27 cellular contexts compared by ENCODE assay signal in genomic region chr14:59768855-59769254, GRCh38.
"Had no signal": no experiment of that assay in that cellular context is flagged by ENCODE, and none has a peak within 500 bp of the region (broad histone marks: within the 10 kb centered on the region; RNA-seq: fewer than 3 reads in every experiment).

No MANE protein-coding gene starts in this region.

- H3K4me1 ChIP-seq: body of pancreas, prostate gland, upper lobe of left lung had no signal

- H3K36me3 ChIP-seq: ovary, prostate gland, spleen, thoracic aorta, upper lobe of left lung had no signal

- H3K9me3 Mint-ChIP-seq: activated CD4-positive, alpha-beta memory T cell treated with anti-CD3 and anti-CD28 coated beads for 36 hours; activated naive CD8-positive, alpha-beta T cell treated with anti-CD3 and anti-CD28 coated beads for 36 hours; T-helper 1 cell treated with Interleukin-12 subunit alpha and Interleukin-12 subunit beta and Interleukin-4 antibody, amounts not matched to agents 30 μg/mL and 1 μg/mL, for 36 hours had no signal

- H3K9me3 ChIP-seq: body of pancreas, ovary, prostate gland, spleen, thoracic aorta, upper lobe of left lung had no signal

- H3K4me1 Mint-ChIP-seq: activated naive CD8-positive, alpha-beta T cell treated with anti-CD3 and anti-CD28 coated beads for 36 hours; natural killer cell had no signal

- DNase-seq: activated CD4-positive, alpha-beta memory T cell treated with anti-CD3 and anti-CD28 coated beads for 36 hours; activated CD4-positive, alpha-beta T cell treated with anti-CD3 and anti-CD28 coated beads for 4 hours; activated CD4-positive, CD25-positive, alpha-beta regulatory T cell; activated naive CD4-positive, alpha-beta T cell treated with Interleukin-2 at 50 U/mL for 16 hours; activated naive CD8-positive, alpha-beta T cell treated with anti-CD3 and anti-CD28 coated beads for 36 hours; activated T-cell treated with anti-CD3 and anti-CD28 coated beads, Interleukin-2, amount 50 U/mL, for 48 hours; amniotic stem cell; body of pancreas; caudate nucleus; dermis blood vessel endothelial cell; effector CD8-positive, alpha-beta T cell; erythroblast; glutamatergic neuron; hypothalamus; left ventricle myocardium superior; mammary epithelial cell; midbrain; natural killer cell; ovary; spleen; stimulated activated CD4-positive, alpha-beta T cell treated with anti-CD3 and anti-CD28 coated beads, Interleukin-4, amount 100 ng/mL, for 1 hour; stimulated activated naive CD4-positive, alpha-beta T cell; T1000; upper lobe of left lung had no signal

- H3K36me3 Mint-ChIP-seq: activated CD4-positive, alpha-beta memory T cell treated with anti-CD3 and anti-CD28 coated beads for 36 hours; activated naive CD8-positive, alpha-beta T cell treated with anti-CD3 and anti-CD28 coated beads for 36 hours; natural killer cell had no signal

- H3K4me3 Mint-ChIP-seq: activated CD4-positive, alpha-beta memory T cell treated with anti-CD3 and anti-CD28 coated beads for 36 hours; activated naive CD8-positive, alpha-beta T cell treated with anti-CD3 and anti-CD28 coated beads for 36 hours; natural killer cell; T-helper 1 cell treated with Interleukin-12 subunit alpha and Interleukin-12 subunit beta and Interleukin-4 antibody, amounts not matched to agents 30 μg/mL and 1 μg/mL, for 36 hours had no signal

- ATAC-seq: body of pancreas, left ventricle myocardium superior, natural killer cell had no signal

- H3K27me3 ChIP-seq: body of pancreas, ovary, spleen, upper lobe of left lung had no signal

- H3K27ac Mint-ChIP-seq: activated CD4-positive, alpha-beta memory T cell treated with anti-CD3 and anti-CD28 coated beads for 36 hours; activated naive CD8-positive, alpha-beta T cell treated with anti-CD3 and anti-CD28 coated beads for 36 hours; natural killer cell; T-helper 1 cell treated with Interleukin-12 subunit alpha and Interleukin-12 subunit beta and Interleukin-4 antibody, amounts not matched to agents 30 μg/mL and 1 μg/mL, for 36 hours had no signal

- H3K4me3 ChIP-seq: body of pancreas, ovary, prostate gland, spleen, thoracic aorta, upper lobe of left lung had no signal

- H3K27ac ChIP-seq: body of pancreas, ovary, prostate gland, spleen, thoracic aorta, upper lobe of left lung had no signal
